1 cellular context compared by ENCODE assay signal in the genomic region with DNA sequence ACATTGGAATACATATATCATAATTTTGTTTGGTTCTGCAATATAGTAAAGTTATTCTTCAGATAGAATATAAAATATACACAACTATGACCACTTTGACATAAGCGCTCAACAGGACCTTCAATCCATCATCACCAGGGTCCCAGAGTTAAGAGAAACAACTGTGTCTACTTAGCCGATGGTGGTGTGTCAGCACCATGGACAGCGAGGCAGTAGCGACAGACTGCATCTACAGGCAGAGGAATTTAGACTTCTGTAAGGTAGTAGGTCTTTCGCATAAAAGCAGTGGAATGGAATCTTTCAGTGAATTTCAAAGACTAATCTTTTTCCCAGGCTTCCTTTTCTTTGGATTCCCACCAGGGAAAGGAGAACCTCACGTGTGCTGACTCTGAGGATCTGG.
TF ChIP-seq lines count a peak whose summit lies in the region.

No MANE protein-coding gene starts in this region.

TF ChIP-seq in HepG2, 621 proteins besides CTCF, POLR2A, EP300 and RAD21 (continued from another document and continues in another):
- TF ChIP-seq, protein P1, sequence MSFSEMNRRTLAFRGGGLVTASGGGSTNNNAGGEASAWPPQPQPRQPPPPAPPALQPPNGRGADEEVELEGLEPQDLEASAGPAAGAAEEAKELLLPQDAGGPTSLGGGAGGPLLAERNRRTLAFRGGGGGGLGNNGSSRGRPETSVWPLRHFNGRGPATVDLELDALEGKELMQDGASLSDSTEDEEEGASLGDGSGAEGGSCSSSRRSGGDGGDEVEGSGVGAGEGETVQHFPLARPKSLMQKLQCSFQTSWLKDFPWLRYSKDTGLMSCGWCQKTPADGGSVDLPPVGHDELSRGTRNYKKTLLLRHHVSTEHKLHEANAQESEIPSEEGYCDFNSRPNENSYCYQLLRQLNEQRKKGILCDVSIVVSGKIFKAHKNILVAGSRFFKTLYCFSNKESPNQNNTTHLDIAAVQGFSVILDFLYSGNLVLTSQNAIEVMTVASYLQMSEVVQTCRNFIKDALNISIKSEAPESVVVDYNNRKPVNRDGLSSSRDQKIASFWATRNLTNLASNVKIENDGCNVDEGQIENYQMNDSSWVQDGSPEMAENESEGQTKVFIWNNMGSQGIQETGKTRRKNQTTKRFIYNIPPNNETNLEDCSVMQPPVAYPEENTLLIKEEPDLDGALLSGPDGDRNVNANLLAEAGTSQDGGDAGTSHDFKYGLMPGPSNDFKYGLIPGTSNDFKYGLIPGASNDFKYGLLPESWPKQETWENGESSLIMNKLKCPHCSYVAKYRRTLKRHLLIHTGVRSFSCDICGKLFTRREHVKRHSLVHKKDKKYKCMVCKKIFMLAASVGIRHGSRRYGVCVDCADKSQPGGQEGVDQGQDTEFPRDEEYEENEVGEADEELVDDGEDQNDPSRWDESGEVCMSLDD (CRISPR knock-in tag; IDR thresholded peaks at IDR 0.05; ENCODE audit: borderline replicate concordance), result peak; percentile 83
- TF ChIP-seq, protein P2, sequence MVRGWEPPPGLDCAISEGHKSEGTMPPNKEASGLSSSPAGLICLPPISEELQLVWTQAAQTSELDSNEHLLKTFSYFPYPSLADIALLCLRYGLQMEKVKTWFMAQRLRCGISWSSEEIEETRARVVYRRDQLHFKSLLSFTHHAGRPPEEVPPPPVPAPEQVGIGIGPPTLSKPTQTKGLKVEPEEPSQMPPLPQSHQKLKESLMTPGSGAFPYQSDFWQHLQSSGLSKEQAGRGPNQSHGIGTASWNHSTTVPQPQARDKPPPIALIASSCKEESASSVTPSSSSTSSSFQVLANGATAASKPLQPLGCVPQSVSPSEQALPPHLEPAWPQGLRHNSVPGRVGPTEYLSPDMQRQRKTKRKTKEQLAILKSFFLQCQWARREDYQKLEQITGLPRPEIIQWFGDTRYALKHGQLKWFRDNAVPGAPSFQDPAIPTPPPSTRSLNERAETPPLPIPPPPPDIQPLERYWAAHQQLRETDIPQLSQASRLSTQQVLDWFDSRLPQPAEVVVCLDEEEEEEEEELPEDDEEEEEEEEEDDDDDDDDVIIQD (CRISPR knock-in tag; IDR thresholded peaks at IDR 0.05; ENCODE audit: low read depth), result peak; percentile 63; the same call in 1 of the 2 replicates
- TF ChIP-seq, protein P3, sequence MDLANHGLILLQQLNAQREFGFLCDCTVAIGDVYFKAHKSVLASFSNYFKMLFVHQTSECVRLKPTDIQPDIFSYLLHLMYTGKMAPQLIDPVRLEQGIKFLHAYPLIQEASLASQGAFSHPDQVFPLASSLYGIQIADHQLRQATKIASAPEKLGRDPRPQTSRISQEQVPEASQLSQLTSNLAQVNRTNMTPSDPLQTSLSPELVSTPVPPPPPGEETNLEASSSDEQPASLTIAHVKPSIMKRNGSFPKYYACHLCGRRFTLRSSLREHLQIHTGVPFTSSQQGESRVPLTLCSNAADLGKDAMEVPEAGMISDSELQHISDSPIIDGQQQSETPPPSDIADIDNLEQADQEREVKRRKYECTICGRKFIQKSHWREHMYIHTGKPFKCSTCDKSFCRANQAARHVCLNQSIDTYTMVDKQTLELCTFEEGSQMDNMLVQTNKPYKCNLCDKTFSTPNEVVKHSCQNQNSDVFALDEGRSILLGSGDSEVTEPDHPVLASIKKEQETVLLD (CRISPR knock-in tag; IDR thresholded peaks at IDR 0.05; ENCODE audit: low read depth), result no peak
- TF ChIP-seq, protein P4, sequence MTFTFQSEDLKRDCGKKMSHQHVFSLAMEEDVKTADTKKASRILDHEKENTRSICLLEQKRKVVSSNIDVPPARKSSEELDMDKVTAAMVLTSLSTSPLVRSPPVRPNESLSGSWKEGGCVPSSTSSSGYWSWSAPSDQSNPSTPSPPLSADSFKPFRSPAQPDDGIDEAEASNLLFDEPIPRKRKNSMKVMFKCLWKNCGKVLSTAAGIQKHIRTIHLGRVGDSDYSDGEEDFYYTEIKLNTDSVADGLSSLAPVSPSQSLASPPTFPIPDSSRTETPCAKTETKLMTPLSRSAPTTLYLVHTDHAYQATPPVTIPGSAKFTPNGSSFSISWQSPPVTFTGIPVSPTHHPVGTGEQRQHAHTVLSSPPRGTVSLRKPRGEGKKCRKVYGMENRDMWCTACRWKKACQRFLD (CRISPR knock-in tag; IDR thresholded peaks at IDR 0.05; ENCODE audit: borderline replicate concordance), result 0 out of 2 replicates have a peak, but pooled peaks have one; percentile 58
- TF ChIP-seq SIX1 (CRISPR knock-in tag; IDR thresholded peaks at IDR 0.05; ENCODE audit: borderline replicate concordance), result peak; percentile 49; the same call in 1 of the 2 replicates
- peak; percentile 99 for TF ChIP-seq EHMT2 (IDR thresholded peaks at IDR 0.05; ENCODE audit: borderline replicate concordance, low read depth, low read length)
- no peak; the same call in 1 of the 2 replicates for TF ChIP-seq XBP1 (CRISPR knock-in tag; IDR thresholded peaks at IDR 0.05)
- no peak for TF ChIP-seq SCMH1 (CRISPR knock-in tag; IDR thresholded peaks at IDR 0.05; ENCODE audit: borderline replicate concordance)
- TF ChIP-seq RXRA (CRISPR knock-in tag; IDR thresholded peaks at IDR 0.05), result no peak
- TF ChIP-seq ZNF629 (CRISPR knock-in tag; conservative IDR thresholded peaks at IDR 0.05), result no peak
- TF ChIP-seq, protein P5, sequence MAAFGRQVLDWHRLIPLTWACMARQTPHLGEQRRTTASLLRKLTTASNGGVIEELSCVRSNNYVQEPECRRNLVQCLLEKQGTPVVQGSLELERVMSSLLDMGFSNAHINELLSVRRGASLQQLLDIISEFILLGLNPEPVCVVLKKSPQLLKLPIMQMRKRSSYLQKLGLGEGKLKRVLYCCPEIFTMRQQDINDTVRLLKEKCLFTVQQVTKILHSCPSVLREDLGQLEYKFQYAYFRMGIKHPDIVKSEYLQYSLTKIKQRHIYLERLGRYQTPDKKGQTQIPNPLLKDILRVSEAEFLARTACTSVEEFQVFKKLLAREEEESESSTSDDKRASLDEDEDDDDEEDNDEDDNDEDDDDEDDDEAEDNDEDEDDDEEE (CRISPR knock-in tag; IDR thresholded peaks at IDR 0.05), result 0 out of 2 replicates have a peak, but pooled peaks have one; percentile 47
- TF ChIP-seq NR2F6 (IDR thresholded peaks at IDR 0.05), result no peak
- TF ChIP-seq NR2F6 (CRISPR knock-in tag; IDR thresholded peaks at IDR 0.05), result peak; percentile 34; the same call in 1 of the 2 replicates
- TF ChIP-seq ZC3H4 (CRISPR knock-in tag; IDR thresholded peaks at IDR 0.05; ENCODE audit: borderline replicate concordance), result no peak
- no peak for TF ChIP-seq PITX1 (CRISPR knock-in tag; IDR thresholded peaks at IDR 0.05)
- TF ChIP-seq, protein P6, sequence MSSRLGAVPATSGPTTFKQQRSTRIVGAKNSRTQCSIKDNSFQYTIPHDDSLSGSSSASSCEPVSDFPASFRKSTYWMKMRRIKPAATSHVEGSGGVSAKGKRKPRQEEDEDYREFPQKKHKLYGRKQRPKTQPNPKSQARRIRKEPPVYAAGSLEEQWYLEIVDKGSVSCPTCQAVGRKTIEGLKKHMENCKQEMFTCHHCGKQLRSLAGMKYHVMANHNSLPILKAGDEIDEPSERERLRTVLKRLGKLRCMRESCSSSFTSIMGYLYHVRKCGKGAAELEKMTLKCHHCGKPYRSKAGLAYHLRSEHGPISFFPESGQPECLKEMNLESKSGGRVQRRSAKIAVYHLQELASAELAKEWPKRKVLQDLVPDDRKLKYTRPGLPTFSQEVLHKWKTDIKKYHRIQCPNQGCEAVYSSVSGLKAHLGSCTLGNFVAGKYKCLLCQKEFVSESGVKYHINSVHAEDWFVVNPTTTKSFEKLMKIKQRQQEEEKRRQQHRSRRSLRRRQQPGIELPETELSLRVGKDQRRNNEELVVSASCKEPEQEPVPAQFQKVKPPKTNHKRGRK (CRISPR knock-in tag; IDR thresholded peaks at IDR 0.05), result no peak
- TF ChIP-seq ZNF879 (CRISPR knock-in tag; IDR thresholded peaks at IDR 0.05), result no peak
- TF ChIP-seq ZNF724P (CRISPR knock-in tag; IDR thresholded peaks at IDR 0.05; ENCODE audit: borderline replicate concordance), result peak; percentile 58; the same call in 1 of the 2 replicates
- TF ChIP-seq HHEX (CRISPR knock-in tag; IDR thresholded peaks at IDR 0.05), result no peak
- TF ChIP-seq MBNL3 (CRISPR knock-in tag; conservative IDR thresholded peaks at IDR 0.05), result no peak
- TF ChIP-seq ZMAT3 (CRISPR knock-in tag; conservative IDR thresholded peaks at IDR 0.05), result peak; percentile 76; the same call in 1 of the 2 replicates
- TF ChIP-seq ZNF496 (CRISPR knock-in tag; IDR thresholded peaks at IDR 0.05; ENCODE audit: insufficient replicate concordance), result no peak
- TF ChIP-seq KDM5A (IDR thresholded peaks at IDR 0.05; ENCODE audit: borderline replicate concordance, low read length), result no peak
- 0 out of 2 replicates have a peak, but pooled peaks have one; percentile 53 for TF ChIP-seq MEIS1 (CRISPR knock-in tag; IDR thresholded peaks at IDR 0.05; ENCODE audit: borderline replicate concordance)
- TF ChIP-seq, protein P7, sequence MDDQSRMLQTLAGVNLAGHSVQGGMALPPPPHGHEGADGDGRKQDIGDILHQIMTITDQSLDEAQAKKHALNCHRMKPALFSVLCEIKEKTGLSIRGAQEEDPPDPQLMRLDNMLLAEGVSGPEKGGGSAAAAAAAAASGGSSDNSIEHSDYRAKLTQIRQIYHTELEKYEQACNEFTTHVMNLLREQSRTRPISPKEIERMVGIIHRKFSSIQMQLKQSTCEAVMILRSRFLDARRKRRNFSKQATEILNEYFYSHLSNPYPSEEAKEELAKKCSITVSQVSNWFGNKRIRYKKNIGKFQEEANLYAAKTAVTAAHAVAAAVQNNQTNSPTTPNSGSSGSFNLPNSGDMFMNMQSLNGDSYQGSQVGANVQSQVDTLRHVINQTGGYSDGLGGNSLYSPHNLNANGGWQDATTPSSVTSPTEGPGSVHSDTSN (CRISPR knock-in tag; IDR thresholded peaks at IDR 0.05; ENCODE audit: borderline replicate concordance), result peak; percentile 90
- no peak for TF ChIP-seq ZNF20 (CRISPR knock-in tag; IDR thresholded peaks at IDR 0.05)
- no peak for TF ChIP-seq NONO (IDR thresholded peaks at IDR 0.05)
- no peak for TF ChIP-seq NONO (CRISPR knock-in tag; conservative IDR thresholded peaks at IDR 0.05)
- no peak for TF ChIP-seq RBFOX2 (IDR thresholded peaks at IDR 0.05; ENCODE audit: low read depth, low read length)
- no peak for TF ChIP-seq ZNF850 (CRISPR knock-in tag; conservative IDR thresholded peaks at IDR 0.05)
- no peak; the same call in 1 of the 2 replicates for TF ChIP-seq JDP2 (CRISPR knock-in tag; IDR thresholded peaks at IDR 0.05; ENCODE audit: borderline replicate concordance)
- no peak for TF ChIP-seq ZNF703 (CRISPR knock-in tag; IDR thresholded peaks at IDR 0.05; ENCODE audit: borderline replicate concordance)
- TF ChIP-seq ZNF709 (CRISPR knock-in tag; IDR thresholded peaks at IDR 0.05), result peak; percentile 64; the same call in 1 of the 2 replicates
- no peak for TF ChIP-seq RELA (CRISPR knock-in tag; IDR thresholded peaks at IDR 0.05)
- TF ChIP-seq ZZZ3 (CRISPR knock-in tag; IDR thresholded peaks at IDR 0.05; ENCODE audit: borderline replicate concordance), result no peak
- no peak for TF ChIP-seq ZNF644 (CRISPR knock-in tag; IDR thresholded peaks at IDR 0.05; ENCODE audit: low read depth)
- TF ChIP-seq HES4 (CRISPR knock-in tag; IDR thresholded peaks at IDR 0.05; ENCODE audit: borderline replicate concordance), result 0 out of 2 replicates have a peak, but pooled peaks have one; percentile 63
- peak; percentile 70; the same call in 1 of the 2 replicates for TF ChIP-seq ZBTB8A (CRISPR knock-in tag; IDR thresholded peaks at IDR 0.05; ENCODE audit: borderline replicate concordance, low read depth)
- no peak for TF ChIP-seq ZNF550 (CRISPR knock-in tag; IDR thresholded peaks at IDR 0.05; ENCODE audit: borderline replicate concordance)
- TF ChIP-seq, protein P8, sequence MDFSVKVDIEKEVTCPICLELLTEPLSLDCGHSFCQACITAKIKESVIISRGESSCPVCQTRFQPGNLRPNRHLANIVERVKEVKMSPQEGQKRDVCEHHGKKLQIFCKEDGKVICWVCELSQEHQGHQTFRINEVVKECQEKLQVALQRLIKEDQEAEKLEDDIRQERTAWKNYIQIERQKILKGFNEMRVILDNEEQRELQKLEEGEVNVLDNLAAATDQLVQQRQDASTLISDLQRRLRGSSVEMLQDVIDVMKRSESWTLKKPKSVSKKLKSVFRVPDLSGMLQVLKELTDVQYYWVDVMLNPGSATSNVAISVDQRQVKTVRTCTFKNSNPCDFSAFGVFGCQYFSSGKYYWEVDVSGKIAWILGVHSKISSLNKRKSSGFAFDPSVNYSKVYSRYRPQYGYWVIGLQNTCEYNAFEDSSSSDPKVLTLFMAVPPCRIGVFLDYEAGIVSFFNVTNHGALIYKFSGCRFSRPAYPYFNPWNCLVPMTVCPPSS (IDR thresholded peaks at IDR 0.05), result no peak
- TF ChIP-seq, protein P9, sequence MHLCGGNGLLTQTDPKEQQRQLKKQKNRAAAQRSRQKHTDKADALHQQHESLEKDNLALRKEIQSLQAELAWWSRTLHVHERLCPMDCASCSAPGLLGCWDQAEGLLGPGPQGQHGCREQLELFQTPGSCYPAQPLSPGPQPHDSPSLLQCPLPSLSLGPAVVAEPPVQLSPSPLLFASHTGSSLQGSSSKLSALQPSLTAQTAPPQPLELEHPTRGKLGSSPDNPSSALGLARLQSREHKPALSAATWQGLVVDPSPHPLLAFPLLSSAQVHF (CRISPR knock-in tag; IDR thresholded peaks at IDR 0.05), result 0 out of 2 replicates have a peak, but pooled peaks have one; percentile 68
- TF ChIP-seq SRY (CRISPR knock-in tag; IDR thresholded peaks at IDR 0.05), result peak; percentile 95; the same call in 1 of the 2 replicates
- peak; percentile 43; the same call in 1 of the 2 replicates for TF ChIP-seq ZNF777 (CRISPR knock-in tag; IDR thresholded peaks at IDR 0.05)
- peak; percentile 99 for TF ChIP-seq ZSCAN9 (CRISPR knock-in tag; IDR thresholded peaks at IDR 0.05; ENCODE audit: borderline replicate concordance)
- no peak for TF ChIP-seq FIP1L1 (IDR thresholded peaks at IDR 0.05; ENCODE audit: borderline replicate concordance, insufficient read depth, low read depth, low read length)
- TF ChIP-seq, protein P10, sequence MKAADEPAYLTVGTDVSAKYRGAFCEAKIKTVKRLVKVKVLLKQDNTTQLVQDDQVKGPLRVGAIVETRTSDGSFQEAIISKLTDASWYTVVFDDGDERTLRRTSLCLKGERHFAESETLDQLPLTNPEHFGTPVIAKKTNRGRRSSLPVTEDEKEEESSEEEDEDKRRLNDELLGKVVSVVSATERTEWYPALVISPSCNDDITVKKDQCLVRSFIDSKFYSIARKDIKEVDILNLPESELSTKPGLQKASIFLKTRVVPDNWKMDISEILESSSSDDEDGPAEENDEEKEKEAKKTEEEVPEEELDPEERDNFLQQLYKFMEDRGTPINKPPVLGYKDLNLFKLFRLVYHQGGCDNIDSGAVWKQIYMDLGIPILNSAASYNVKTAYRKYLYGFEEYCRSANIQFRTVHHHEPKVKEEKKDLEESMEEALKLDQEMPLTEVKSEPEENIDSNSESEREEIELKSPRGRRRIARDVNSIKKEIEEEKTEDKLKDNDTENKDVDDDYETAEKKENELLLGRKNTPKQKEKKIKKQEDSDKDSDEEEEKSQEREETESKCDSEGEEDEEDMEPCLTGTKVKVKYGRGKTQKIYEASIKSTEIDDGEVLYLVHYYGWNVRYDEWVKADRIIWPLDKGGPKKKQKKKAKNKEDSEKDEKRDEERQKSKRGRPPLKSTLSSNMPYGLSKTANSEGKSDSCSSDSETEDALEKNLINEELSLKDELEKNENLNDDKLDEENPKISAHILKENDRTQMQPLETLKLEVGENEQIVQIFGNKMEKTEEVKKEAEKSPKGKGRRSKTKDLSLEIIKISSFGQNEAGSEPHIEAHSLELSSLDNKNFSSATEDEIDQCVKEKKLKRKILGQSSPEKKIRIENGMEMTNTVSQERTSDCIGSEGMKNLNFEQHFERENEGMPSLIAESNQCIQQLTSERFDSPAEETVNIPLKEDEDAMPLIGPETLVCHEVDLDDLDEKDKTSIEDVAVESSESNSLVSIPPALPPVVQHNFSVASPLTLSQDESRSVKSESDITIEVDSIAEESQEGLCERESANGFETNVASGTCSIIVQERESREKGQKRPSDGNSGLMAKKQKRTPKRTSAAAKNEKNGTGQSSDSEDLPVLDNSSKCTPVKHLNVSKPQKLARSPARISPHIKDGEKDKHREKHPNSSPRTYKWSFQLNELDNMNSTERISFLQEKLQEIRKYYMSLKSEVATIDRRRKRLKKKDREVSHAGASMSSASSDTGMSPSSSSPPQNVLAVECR (CRISPR knock-in tag; IDR thresholded peaks at IDR 0.05; ENCODE audit: borderline replicate concordance), result peak; percentile 27; the same call in 1 of the 2 replicates
